2 cellular contexts compared by ENCODE assay signal in the genomic region with DNA sequence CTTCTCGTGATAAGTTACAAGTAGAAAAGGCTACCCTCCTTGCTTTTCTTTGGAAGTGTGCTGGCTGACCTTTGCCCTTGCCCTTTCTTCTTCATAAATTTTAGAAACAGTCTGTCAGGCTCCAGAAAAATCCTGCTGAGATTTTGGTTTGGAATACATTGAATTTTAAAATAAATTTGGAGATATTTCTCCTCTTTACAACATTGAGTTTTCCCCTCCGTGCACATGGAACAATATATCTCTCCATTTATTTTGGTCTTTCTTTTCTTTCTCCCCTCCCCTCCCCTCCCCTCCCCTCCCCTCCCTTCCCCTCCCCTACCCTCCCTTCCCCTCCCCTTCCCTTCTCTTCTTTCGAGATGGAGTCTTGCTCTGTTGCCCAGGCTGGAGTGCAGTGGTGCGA.
TF ChIP-seq lines count a peak whose summit lies in the region.

No MANE protein-coding gene starts in this region.

TF ChIP-seq in HepG2, 621 proteins besides CTCF, POLR2A, EP300 and RAD21:
- TF ChIP-seq PCBP1 (IDR thresholded peaks at IDR 0.05; ENCODE audit: borderline replicate concordance, low read depth, low read length) (peak; percentile 80; the same call in 1 of the 2 replicates), HNRNPK (IDR thresholded peaks at IDR 0.05; ENCODE audit: low read depth, low read length, poor library complexity, severe bottlenecking) (peak; percentile 92), AKAP8 (CRISPR knock-in tag; IDR thresholded peaks at IDR 0.05) (no peak)

TF ChIP-seq in K562, 482 proteins besides CTCF, POLR2A, EP300 and RAD21:
- TF ChIP-seq MEIS2 (IDR thresholded peaks at IDR 0.05; ENCODE audit: partially characterized antibody) (no peak), HNRNPK (IDR thresholded peaks at IDR 0.05; ENCODE audit: low read depth, low read length, poor library complexity, severe bottlenecking) (peak; percentile 89), PCBP2 (IDR thresholded peaks at IDR 0.05; ENCODE audit: low read depth, low read length, poor library complexity, severe bottlenecking) (peak; percentile 65)
